In genomic region chr2:230957756-230958391, GRCh38 we compare ENCODE assay signal across 9 cellular contexts. TPM values are rescaled to one million over a fixed set of nuclear protein-coding genes. Genes with fewer than 3 reads are reported as not detected.
DNase-seq lines count a peak whose midpoint lies in the region; ATAC-seq and TF ChIP-seq lines count a peak whose summit lies in the region.
"Had no signal": no experiment of that assay in that cellular context is flagged by ENCODE, and none has a peak within 500 bp of the region (broad histone marks: within the 10 kb centered on the region; RNA-seq: fewer than 3 reads in every experiment).

No MANE protein-coding gene starts in this region.

- no peaks in the 10 kb centered on the region for H3K9me3 ChIP-seq in HEK293 (ENCODE audit: control insufficient read depth, insufficient read depth, low read depth, low read length)
- no peaks in the 10 kb centered on the region for H3K9me3 ChIP-seq in iPS DF 6.9 (ENCODE audit: control insufficient read depth, insufficient read depth, low read length)
- H3K9me3 ChIP-seq in OCI-LY7 (ENCODE audit: low read length), result no peaks in the 10 kb centered on the region

- H3K36me3 Mint-ChIP-seq in activated CD4-positive, alpha-beta memory T cell treated with anti-CD3 and anti-CD28 coated beads, Interleukin-2, amount 10 ng/mL, durations not matched to agents 7 days and 5 days (ENCODE audit: low read depth), result no peaks in the 10 kb centered on the region
- peaks cover 27% of the 10 kb centered on the region for H3K36me3 Mint-ChIP-seq in stimulated activated effector memory CD8-positive, alpha-beta T cell treated with anti-CD3 and anti-CD28 coated beads, Interleukin-12 subunit alpha, Interleukin-12 subunit beta, amount 100 ng/mL, for 72 hours

- no peak for DNase-seq in activated CD4-positive, alpha-beta memory T cell treated with anti-CD3 and anti-CD28 coated beads, Interleukin-2, amount 10 ng/mL, durations not matched to agents 7 days and 5 days
- DNase-seq in iPS DF 6.9 (ENCODE audit: low read depth, low spot score), result no peak
- no peak for DNase-seq in stimulated activated effector memory CD8-positive, alpha-beta T cell treated with anti-CD3 and anti-CD28 coated beads, Interleukin-12 subunit alpha, Interleukin-12 subunit beta, amount 100 ng/mL, for 72 hours (ENCODE audit: low spot score in 2 of 2)
- DNase-seq in OCI-LY7 (ENCODE audit: low spot score), result no peak
- DNase-seq: NCI-H187 treated with DMSO at 0.1 percent for 48 hours had no signal

- no TSS peak for BruUV-seq in OCI-LY7 (replicated peaks; lab: Mats Ljungman, UMichigan)

- H3K4me1 Mint-ChIP-seq in activated CD4-positive, alpha-beta memory T cell treated with anti-CD3 and anti-CD28 coated beads, Interleukin-2, amount 10 ng/mL, durations not matched to agents 7 days and 5 days, result peaks cover 42% of the 10 kb centered on the region
- H3K4me1 Mint-ChIP-seq in stimulated activated effector memory CD8-positive, alpha-beta T cell treated with anti-CD3 and anti-CD28 coated beads, Interleukin-12 subunit alpha, Interleukin-12 subunit beta, amount 100 ng/mL, for 72 hours, result peaks cover 46% of the 10 kb centered on the region

- POLR2A ChIA-PET in HEK293 (lab: Yijun Ruan, JAX) (no interaction called here), OCI-LY7 (lab: Charles Lee) (no interaction called here)
- POLR2A ChIA-PET in activated CD4-positive, alpha-beta memory T cell treated with anti-CD3 and anti-CD28 coated beads, Interleukin-2, amount 10 ng/mL, durations not matched to agents 7 days and 5 days (lab: Charles Lee), result interaction anchor here (0.7 to 3.2 kb wide), 10 partner anchors 9 to 176 kb away, joined by 3 to 32 read pairs (median 6); partner anchors contain the start of gene GPR55

- H4K20me1 ChIP-seq in OCI-LY7 (ENCODE audit: insufficient read depth, low read length), result no peaks in the 10 kb centered on the region

- no peaks in the 10 kb centered on the region for H3K9me2 ChIP-seq in OCI-LY7 (ENCODE audit: insufficient read depth, low read length)

- ATAC-seq in stimulated activated effector memory CD8-positive, alpha-beta T cell treated with anti-CD3 and anti-CD28 coated beads, Interleukin-12 subunit alpha, Interleukin-12 subunit beta, amount 100 ng/mL, for 72 hours, result peak; percentile 46
- no peak for ATAC-seq in GM19023 (IDR thresholded peaks at IDR 0.05; ENCODE audit: unreplicated experiment)
- ATAC-seq in GM18519 (IDR thresholded peaks at IDR 0.05; ENCODE audit: low FRiP score, unreplicated experiment), result no peak

- H3K27ac ChIP-seq in HEK293 (ENCODE audit: extremely low read depth, low read depth, low read length) (no peak overlapping the region), iPS DF 6.9 (ENCODE audit: low read length) (no peak overlapping the region), OCI-LY7 (ENCODE audit: low read depth, low read length, poor library complexity, severe bottlenecking) (no peak overlapping the region)

- peaks cover 48% of the 10 kb centered on the region for H3K27me3 Mint-ChIP-seq in activated CD4-positive, alpha-beta memory T cell treated with anti-CD3 and anti-CD28 coated beads, Interleukin-2, amount 10 ng/mL, durations not matched to agents 7 days and 5 days

- peaks cover 2% of the 10 kb centered on the region for H3K9me3 Mint-ChIP-seq in activated CD4-positive, alpha-beta memory T cell treated with anti-CD3 and anti-CD28 coated beads, Interleukin-2, amount 10 ng/mL, durations not matched to agents 7 days and 5 days
- H3K9me3 Mint-ChIP-seq in stimulated activated effector memory CD8-positive, alpha-beta T cell treated with anti-CD3 and anti-CD28 coated beads, Interleukin-12 subunit alpha, Interleukin-12 subunit beta, amount 100 ng/mL, for 72 hours, result no peaks in the 10 kb centered on the region

- H2AFZ ChIP-seq in OCI-LY7 (ENCODE audit: low read length), result no peak overlapping the region

- no peaks in the 10 kb centered on the region for H3K36me3 ChIP-seq in HEK293 (ENCODE audit: control insufficient read depth in 2 of 2, insufficient read depth in 1 of 2, low read length in 2 of 2)
- no peaks in the 10 kb centered on the region for H3K36me3 ChIP-seq in iPS DF 6.9 (ENCODE audit: control insufficient read depth, insufficient read depth, low read length)
- H3K36me3 ChIP-seq in OCI-LY7 (ENCODE audit: insufficient read depth, low read length), result no peaks in the 10 kb centered on the region

- peak overlapping the region; percentile 85 for H3K4me3 Mint-ChIP-seq in activated CD4-positive, alpha-beta memory T cell treated with anti-CD3 and anti-CD28 coated beads, Interleukin-2, amount 10 ng/mL, durations not matched to agents 7 days and 5 days
- peak overlapping the region; percentile 76 for H3K4me3 Mint-ChIP-seq in stimulated activated effector memory CD8-positive, alpha-beta T cell treated with anti-CD3 and anti-CD28 coated beads, Interleukin-12 subunit alpha, Interleukin-12 subunit beta, amount 100 ng/mL, for 72 hours

- H3K27me3 ChIP-seq in iPS DF 6.9 (ENCODE audit: control insufficient read depth, insufficient read depth, low read length), result no peaks in the 10 kb centered on the region; the same call in 1 of the 2 replicates

- CTCF ChIA-PET in HEK293 (lab: Yijun Ruan, JAX), result interaction anchor here (1.2 to 3.1 kb wide), 3 partner anchors 29 to 56 kb away, joined by 4 to 18 read pairs (median 4); no protein-coding TSS in a partner anchor
- CTCF ChIA-PET in activated CD4-positive, alpha-beta memory T cell treated with anti-CD3 and anti-CD28 coated beads, Interleukin-2, amount 10 ng/mL, durations not matched to agents 7 days and 5 days (lab: Charles Lee), result interaction anchor here (0.7 to 1.7 kb wide), 6 partner anchors 12 to 110 kb away, joined by 3 to 7 read pairs (median 4); no protein-coding TSS in a partner anchor
- CTCF ChIA-PET in OCI-LY7 (lab: Charles Lee; ENCODE audit: unreplicated experiment), result no interaction called here

- H3K4me2 ChIP-seq in OCI-LY7 (ENCODE audit: low read length), result no peak overlapping the region

- H3K4me3 ChIP-seq in HEK293 (ENCODE audit: low read depth, low read length) (peak overlapping the region; percentile 38), iPS DF 6.9 (ENCODE audit: low read length) (peak overlapping the region; percentile 9; the same call in 1 of the 2 replicates), OCI-LY7 (ENCODE audit: low read depth, low read length, poor library complexity, severe bottlenecking) (no peak overlapping the region)

- H3K79me2 ChIP-seq in OCI-LY7 (ENCODE audit: insufficient read depth, low read depth, low read length), result no peaks in the 10 kb centered on the region

- peak overlapping the region; percentile 79 for H3K27ac Mint-ChIP-seq in activated CD4-positive, alpha-beta memory T cell treated with anti-CD3 and anti-CD28 coated beads, Interleukin-2, amount 10 ng/mL, durations not matched to agents 7 days and 5 days
- H3K27ac Mint-ChIP-seq in stimulated activated effector memory CD8-positive, alpha-beta T cell treated with anti-CD3 and anti-CD28 coated beads, Interleukin-12 subunit alpha, Interleukin-12 subunit beta, amount 100 ng/mL, for 72 hours, result peak overlapping the region; percentile 81

- TF ChIP-seq CTCF in HEK293 (tag by site-specific recombination; IDR thresholded peaks at IDR 0.05) (no peak), OCI-LY7 (conservative IDR thresholded peaks at IDR 0.05; ENCODE audit: low read length) (no peak)

- H3K4me1 ChIP-seq in HEK293 (ENCODE audit: control insufficient read depth, insufficient read depth, low read length) (no peaks in the 10 kb centered on the region), iPS DF 6.9 (ENCODE audit: control insufficient read depth, insufficient read depth, low read length) (no peaks in the 10 kb centered on the region), OCI-LY7 (ENCODE audit: insufficient read depth, low read length, poor library complexity, severe bottlenecking) (no peaks in the 10 kb centered on the region)

- intact Hi-C loops in OCI-LY7 (cut with micrococcal nuclease; ENCODE audit: unreplicated experiment), result no loop called here

TF ChIP-seq in HEK293, 187 proteins besides CTCF, POLR2A, EP300 and RAD21:
- TF ChIP-seq ZNF660 (tag by site-specific recombination; IDR thresholded peaks at IDR 0.05) (no peak), ZFHX2 (tag by site-specific recombination; conservative IDR thresholded peaks at IDR 0.05) (0 out of 2 replicates have a peak, but pooled peaks have one; percentile 2), ZNF335 (tag by site-specific recombination; conservative IDR thresholded peaks at IDR 0.05) (peak; percentile 30), ZNF10 (tag by site-specific recombination; IDR thresholded peaks at IDR 0.05) (no peak), ZNF626 (tag by site-specific recombination; IDR thresholded peaks at IDR 0.05) (no peak), PRDM6 (tag by site-specific recombination; IDR thresholded peaks at IDR 0.05) (no peak)

RNA-seq across cellular contexts. Expression of gene GPR55, which starts 32.8 kb away (rescaled TPM):
- total RNA-seq in activated CD4-positive, alpha-beta memory T cell treated with anti-CD3 and anti-CD28 coated beads, Interleukin-2, amount 10 ng/mL, durations not matched to agents 7 days and 5 days, result 1 to 10 TPM; 7.3 to 7.4 TPM
- total RNA-seq in OCI-LY7 (2014; rRNA removed; shearing (Covaris generic)), result 0.22 TPM in 1 of 2 replicates, not detected in the other
- total RNA-seq in OCI-LY7 (2022), result not detected in 2 replicates

RNA-seq across cellular contexts. Expression of gene SPATA3, which starts 38.0 kb away (rescaled TPM):
- total RNA-seq in activated CD4-positive, alpha-beta memory T cell treated with anti-CD3 and anti-CD28 coated beads, Interleukin-2, amount 10 ng/mL, durations not matched to agents 7 days and 5 days, result under 1 TPM in 1 of 2 experiments, not detected in 1; 0.35 TPM
- total RNA-seq in OCI-LY7 (2014; rRNA removed; shearing (Covaris generic)), result not detected in 2 replicates
- not detected in 2 replicates for total RNA-seq in OCI-LY7 (2022)
- total RNA-seq: myocyte had no signal

Comparison
In these comparisons a context has a peak if more than half of its experiments do, and no peak if none do; other contexts are left out.
1. RNA of gene GPR55, which starts 32.8 kb away (total RNA-seq): 7.3 to 7.4 TPM in activated CD4-positive, alpha-beta memory T cell treated with anti-CD3 and anti-CD28 coated beads, Interleukin-2, amount 10 ng/mL, durations not matched to agents 7 days and 5 days; 0.22 TPM in OCI-LY7; every median in the first group is over 4 times any median in the second.